ENCODE assay signal across 8 cellular contexts in genomic region chr9:134065720-134066419, GRCh38. TPM values are rescaled to one million over a fixed set of nuclear protein-coding genes. Genes with fewer than 3 reads are reported as not detected.
DNase-seq lines count a peak whose midpoint lies in the region; ATAC-seq and TF ChIP-seq lines count a peak whose summit lies in the region.

No MANE protein-coding gene starts in this region.

- no peak for TF ChIP-seq CTCF in Panc1 (IDR thresholded peaks at IDR 0.05)
- no peak for TF ChIP-seq CTCF in glutamatergic neuron (IDR thresholded peaks at IDR 0.05; ENCODE audit: partially characterized antibody, unreplicated experiment)
- TF ChIP-seq CTCF in sigmoid colon (IDR thresholded peaks at IDR 0.05): no peak

- CTCF ChIA-PET in Panc1 (lab: Charles Lee): interaction anchor here (0.6 kb wide), 2 partner anchors 41 to 1488 kb away, joined by 3 to 9 read pairs; no protein-coding TSS in a partner anchor

- no peak for TF ChIP-seq POLR2A in sigmoid colon (IDR thresholded peaks at IDR 0.05)

- no peaks in the 10 kb centered on the region for H3K27me3 ChIP-seq in Panc1 (ENCODE audit: control insufficient read depth, insufficient read depth, low read length)
- H3K27me3 ChIP-seq in sigmoid colon: no peaks in the 10 kb centered on the region

- peak overlapping the region; percentile 94 for H3K4me3 Mint-ChIP-seq in glutamatergic neuron (ENCODE audit: unreplicated experiment)

- in situ Hi-C loops in Panc1 (cut with HindIII; ENCODE audit: low pct_unique_long_range_greater_than_20kb, low sequenced_read_pairs): no loop called here

- H3K36me3 Mint-ChIP-seq in glutamatergic neuron (ENCODE audit: unreplicated experiment): no peaks in the 10 kb centered on the region

- H3K9me3 ChIP-seq in Panc1 (ENCODE audit: control insufficient read depth, insufficient read depth, low read depth, low read length) (no peaks in the 10 kb centered on the region), sigmoid colon (no peaks in the 10 kb centered on the region)

- intact Hi-C loops in Panc1 (cut with micrococcal nuclease; ENCODE audit: unreplicated experiment) (no loop called here), sigmoid colon (cut with DNase I) (loop anchor here (2.0 kb wide), 1 partner anchor 41 kb away; the partner anchor contains the start of gene BRD3OS)

- H3K4me1 ChIP-seq in Panc1 (ENCODE audit: control insufficient read depth, insufficient read depth, low read length): no peaks in the 10 kb centered on the region; the same call in 1 of the 2 replicates
- H3K4me1 ChIP-seq in sigmoid colon: peaks cover 0 to 68% (median 59%) of the 10 kb centered on the region in 4 donors

- H3K27me3 Mint-ChIP-seq in glutamatergic neuron (ENCODE audit: unreplicated experiment): peaks cover 16% of the 10 kb centered on the region

- TF ChIP-seq EP300 in sigmoid colon (IDR thresholded peaks at IDR 0.05): no peak

- 1 to 3% methylated on average over 23 of the region's 23 CpGs for WGBS in sigmoid colon, 2 donors

- H3K9me3 Mint-ChIP-seq in glutamatergic neuron (ENCODE audit: unreplicated experiment): peaks cover 12% of the 10 kb centered on the region

- DNase-seq in AG20443 (ENCODE audit: low spot score): peak; percentile 71
- DNase-seq in Panc1 (ENCODE audit: low read depth, low spot score): no peak
- DNase-seq in activated effector memory CD4-positive, alpha-beta T cell treated with anti-CD3 and anti-CD28 coated beads, Interleukin-2, amount 50 U/mL, for 16 hours: peak; percentile 84
- DNase-seq in glutamatergic neuron: peak; percentile 17
- no peak for DNase-seq in sigmoid colon
- DNase-seq in DMS114 treated with DMSO at 0.1 percent for 48 hours (lab: John Stamatoyannopoulos, UW; ENCODE audit: unreplicated experiment): no peak

- TSS peak; percentile 89 for BruUV-seq in Panc1 (replicated peaks; lab: Mats Ljungman, UMichigan)

- H3K4me3 ChIP-seq in Panc1 (ENCODE audit: low read depth in 2 of 2, low read length in 2 of 2) (peak overlapping the region; percentile 59 to 74), sigmoid colon (peak overlapping the region; percentile 59 to 94 (median 94))

- H3K27ac Mint-ChIP-seq in glutamatergic neuron (ENCODE audit: unreplicated experiment): peak overlapping the region; percentile 82

- H3K4me1 Mint-ChIP-seq in glutamatergic neuron (ENCODE audit: low read depth, unreplicated experiment): peaks cover 21% of the 10 kb centered on the region

- POLR2A ChIA-PET in Panc1 (lab: Charles Lee): no interaction called here

- H3K36me3 ChIP-seq in Panc1 (ENCODE audit: control insufficient read depth, insufficient read depth, low read length) (no peaks in the 10 kb centered on the region; the same call in 1 of the 2 replicates), sigmoid colon (no peaks in the 10 kb centered on the region)

- peak; percentile 30 for ATAC-seq in GM21619 (IDR thresholded peaks at IDR 0.05; ENCODE audit: unreplicated experiment)
- ATAC-seq in Panc1: no peak
- ATAC-seq in GM18520 (IDR thresholded peaks at IDR 0.05; ENCODE audit: unreplicated experiment): no peak

- peak overlapping the region; percentile 75 for H3K27ac ChIP-seq in Panc1 (ENCODE audit: low read length)
- peak overlapping the region; percentile 72 to 100 (median 90) for H3K27ac ChIP-seq in sigmoid colon

RNA-seq across cellular contexts. Expression of gene BRD3, which starts 2.0 kb away (rescaled TPM):
- total RNA-seq in Panc1 (2021; ENCODE audit: unreplicated experiment) (27.6 TPM), glutamatergic neuron (ENCODE audit: unreplicated experiment) (128 TPM), sigmoid colon (10 to 100 TPM; 21.8 to 34.5 (median 25.7) TPM)
- polyA plus RNA-seq in Panc1 (2012; ENCODE audit: insufficient read length): 23.2 TPM
- polyA plus RNA-seq in sigmoid colon: 10 to 100 TPM in 1 of 3 donors, 1 to 10 TPM in 2; 4.4 to 14.9 (median 5.4) TPM

RNA-seq across cellular contexts. Expression of gene BRD3OS, which starts 40.6 kb away (rescaled TPM):
- 22.1 TPM for total RNA-seq in Panc1 (2021; ENCODE audit: unreplicated experiment)
- polyA plus RNA-seq in Panc1 (2012; ENCODE audit: insufficient read length): 29.3 TPM
- total RNA-seq in glutamatergic neuron (ENCODE audit: unreplicated experiment): 31.6 TPM
- total RNA-seq in sigmoid colon: 10 to 100 TPM; 11.7 to 19.4 (median 12.7) TPM
- polyA plus RNA-seq in sigmoid colon: 1 to 10 TPM; 3.9 to 7.8 (median 4.2) TPM

Comparison
In these comparisons a context has a peak if more than half of its experiments do, and no peak if none do; other contexts are left out.
1. DNase-seq: peak in AG20443 (single experiment), activated effector memory CD4-positive, alpha-beta T cell treated with anti-CD3 and anti-CD28 coated beads, Interleukin-2, amount 50 U/mL, for 16 hours (single experiment) and glutamatergic neuron (single experiment); none in Panc1 (single experiment), sigmoid colon (single experiment) and DMS114 treated with DMSO at 0.1 percent for 48 hours (single experiment).